ENCODE assay signal across 8 cellular contexts in genomic region chr7:94654764-94655561, GRCh38. TPM values are rescaled to one million over a fixed set of nuclear protein-coding genes. Genes with fewer than 3 reads are reported as not detected.
DNase-seq lines count a peak whose midpoint lies in the region; ATAC-seq, FAIRE-seq and TF ChIP-seq lines count a peak whose summit lies in the region.

No MANE protein-coding gene starts in this region.

- H3K36me3 ChIP-seq in endothelial cell of umbilical vein (ENCODE audit: control insufficient read depth in 2 of 2, extremely low read depth in 1 of 2, insufficient read depth in 2 of 2, low read length in 2 of 2): no peaks in the 10 kb centered on the region
- H3K36me3 ChIP-seq in vagina: no peaks in the 10 kb centered on the region

- DNase-seq in AG08395 (ENCODE audit: low spot score): peak; percentile 38
- DNase-seq in H4 (ENCODE audit: low spot score): peak; percentile 29
- DNase-seq in SK-MEL-5 (ENCODE audit: low read depth, low spot score): peak; percentile 57
- peak; percentile 42 for DNase-seq in endothelial cell of umbilical vein (ENCODE audit: low read depth, low spot score)
- DNase-seq in vagina (ENCODE audit: extremely low spot score in 2 of 2): no peak
- DNase-seq in SIG-M5 (lab: John Stamatoyannopoulos, UW): no peak

- no peak for FAIRE-seq in endothelial cell of umbilical vein (lab: Jason Lieb, UNC)

- dilution Hi-C loops in endothelial cell of umbilical vein (cut with MboI; ENCODE audit: extremely low pct_ligation_motif_present, low sequenced_read_pairs): no loop called here

- H3K4me2 ChIP-seq in endothelial cell of umbilical vein (ENCODE audit: insufficient read depth, low read length): peak overlapping the region; percentile 98

- peak overlapping the region; percentile 72 for H2AFZ ChIP-seq in endothelial cell of umbilical vein (ENCODE audit: low read depth, low read length)

- H3K4me1 ChIP-seq in endothelial cell of umbilical vein (ENCODE audit: control insufficient read depth, extremely low read depth, insufficient read depth, low read length) (peaks cover 20% of the 10 kb centered on the region), mononuclear cell (ENCODE audit: insufficient read depth, low read length) (peaks cover 26% of the 10 kb centered on the region), vagina (peaks cover 18% of the 10 kb centered on the region)

- CTCF ChIA-PET in endothelial cell of umbilical vein (lab: Charles Lee): interaction anchor here (0.9 to 3.5 kb wide), 17 partner anchors 10 to 823 kb away, joined by 3 to 76 read pairs (median 5); no protein-coding TSS in a partner anchor

- H3K9ac ChIP-seq in endothelial cell of umbilical vein (replicated peaks; ENCODE audit: extremely low read depth, insufficient read depth, low read length): peak overlapping the region; percentile 91

- peak overlapping the region; percentile 27 for H3K27ac ChIP-seq in endothelial cell of umbilical vein (ENCODE audit: insufficient read depth, low read depth, low read length)
- peak overlapping the region; percentile 88 for H3K27ac ChIP-seq in vagina

- in situ Hi-C loops in SK-MEL-5 (cut with HindIII; ENCODE audit: low pct_unique_long_range_greater_than_20kb, low sequenced_read_pairs): no loop called here

- intact Hi-C loops in endothelial cell of umbilical vein (cut with micrococcal nuclease): loop anchor here (1.0 to 5.0 kb wide), 9 partner anchors 23 to 822 kb away; partner anchors contain the start of gene PPP1R9A
- intact Hi-C loops in vagina (cut with DNase I): no loop called here

- no peaks in the 10 kb centered on the region for H3K9me1 ChIP-seq in endothelial cell of umbilical vein (replicated peaks; ENCODE audit: control insufficient read depth, extremely low read depth, insufficient read depth, low read length)

- peaks cover 2% of the 10 kb centered on the region for H3K79me2 ChIP-seq in endothelial cell of umbilical vein (ENCODE audit: control insufficient read depth, insufficient read depth, low read length)

- TF ChIP-seq POLR2A in endothelial cell of umbilical vein (IDR thresholded peaks at IDR 0.05; ENCODE audit: low read depth, low read length) (no peak), vagina (IDR thresholded peaks at IDR 0.05) (no peak)

- H4K20me1 ChIP-seq in endothelial cell of umbilical vein (replicated peaks; ENCODE audit: control insufficient read depth, extremely low read depth, insufficient read depth, low read length): no peaks in the 10 kb centered on the region

- H3K4me3 ChIP-seq in endothelial cell of umbilical vein (replicated peaks in 1 of 3; ENCODE audit: insufficient read depth in 1 of 3, low read depth in 1 of 3, low read length in 3 of 3) (peak overlapping the region; percentile 70 to 98 (median 86)), mononuclear cell (ENCODE audit: low read length) (peak overlapping the region; percentile 25), vagina (peak overlapping the region; percentile 60 to 61)

- H3K9me3 ChIP-seq in endothelial cell of umbilical vein (replicated peaks; ENCODE audit: control insufficient read depth, insufficient read depth, low read length): no peaks in the 10 kb centered on the region
- no peaks in the 10 kb centered on the region for H3K9me3 ChIP-seq in mononuclear cell (ENCODE audit: low read depth, low read length)
- H3K9me3 ChIP-seq in vagina: no peaks in the 10 kb centered on the region

- no peak for ATAC-seq in GM18498 (IDR thresholded peaks at IDR 0.05; ENCODE audit: unreplicated experiment)

- TF ChIP-seq CTCF in endothelial cell of umbilical vein (IDR thresholded peaks at IDR 0.05; ENCODE audit: extremely low read depth in 1 of 2, insufficient read depth in 1 of 2, low read depth in 1 of 2, low read length in 2 of 2) (no peak), vagina (IDR thresholded peaks at IDR 0.05) (no peak)

- H3K27me3 ChIP-seq in endothelial cell of umbilical vein (ENCODE audit: control insufficient read depth in 2 of 2, insufficient read depth in 2 of 2, low read length in 2 of 2) (no peaks in the 10 kb centered on the region), mononuclear cell (ENCODE audit: insufficient read depth, low read length) (peaks cover 63% of the 10 kb centered on the region), vagina (no peaks in the 10 kb centered on the region)

- TSS peak; percentile 32 for BruUV-seq in endothelial cell of umbilical vein (replicated peaks; lab: Mats Ljungman, UMichigan)

- POLR2A ChIA-PET in endothelial cell of umbilical vein (lab: Charles Lee): no interaction called here

TF ChIP-seq in endothelial cell of umbilical vein, 7 proteins besides CTCF, POLR2A, EP300 and RAD21:
- TF ChIP-seq FOS (IDR thresholded peaks at IDR 0.05; ENCODE audit: borderline replicate concordance, insufficient read depth, low read length): no peak
- TF ChIP-seq EZH2 (IDR thresholded peaks at IDR 0.05; ENCODE audit: borderline replicate concordance, low read depth, low read length, severe bottlenecking): no peak
- no peak for TF ChIP-seq GATA2 (IDR thresholded peaks at IDR 0.05; ENCODE audit: insufficient read depth, insufficient read length, low read depth, low read length)
- TF ChIP-seq JUN (IDR thresholded peaks at IDR 0.05; ENCODE audit: borderline replicate concordance, insufficient read depth, insufficient read length, low read depth): no peak
- TF ChIP-seq POLR2AphosphoS5 (IDR thresholded peaks at IDR 0.05; ENCODE audit: insufficient read depth, low read depth, low read length): no peak
- TF ChIP-seq MYC (IDR thresholded peaks at IDR 0.05; ENCODE audit: low read depth, low read length): no peak
- TF ChIP-seq MAX (IDR thresholded peaks at IDR 0.05; ENCODE audit: insufficient read depth, insufficient read length): no peak

RNA-seq across cellular contexts. Expression of gene SGCE, which starts 1.0 kb away (rescaled TPM):
- 114 and 120 TPM in 2 replicates for total RNA-seq in H4 (2014; rRNA removed; shearing (Covaris generic))
- 69.9 and 76.4 TPM in 2 replicates for total RNA-seq in SK-MEL-5 (2014; rRNA removed; shearing (Covaris generic))
- 60.4 and 68.5 TPM in 2 replicates for polyA plus RNA-seq in SK-MEL-5 (2015; cell fraction: cytosol; rRNA removed)
- 50.5 and 54.8 TPM in 2 replicates for polyA plus RNA-seq in SK-MEL-5 (2015; cell fraction: nucleus; rRNA removed)
- total RNA-seq in endothelial cell of umbilical vein: 53.3 and 57.7 TPM in 2 replicates
- polyA plus RNA-seq in endothelial cell of umbilical vein: 37.3 and 46.8 TPM in 2 replicates
- polyA plus RNA-seq in endothelial cell of umbilical vein (2011; cell fraction: cytosol; rRNA removed): 44.6 and 50.3 TPM in 2 replicates
- 58.1 and 61.0 TPM in 2 replicates for polyA plus RNA-seq in endothelial cell of umbilical vein (2011; cell fraction: nucleus; rRNA removed)
- polyA plus RNA-seq in endothelial cell of umbilical vein (2012): 30.9 and 33.5 TPM in 2 replicates
- polyA minus RNA-seq in endothelial cell of umbilical vein: 49.8 and 73.8 TPM in 2 replicates
- 12.0 TPM for polyA minus RNA-seq in endothelial cell of umbilical vein (2011; cell fraction: cytosol; rRNA and poly(A)+ RNA removed)
- polyA minus RNA-seq in endothelial cell of umbilical vein (2011; cell fraction: nucleus; rRNA and poly(A)+ RNA removed): 86.0 and 103 TPM in 2 replicates
- 4.6 TPM for total RNA-seq in mononuclear cell
- 84.0 TPM for total RNA-seq in vagina

Comparison
In these comparisons a context has a peak if more than half of its experiments do, and no peak if none do; other contexts are left out.
1. DNase-seq: peak in AG08395 (single experiment), H4 (single experiment), SK-MEL-5 (single experiment) and endothelial cell of umbilical vein (single experiment); none in vagina (0 of 2) and SIG-M5 (single experiment).
2. H3K4me3 ChIP-seq: peak in every context shown above with its lines; median percentile 86 in endothelial cell of umbilical vein; 60 in vagina; 25 in mononuclear cell.